In the genomic region with DNA sequence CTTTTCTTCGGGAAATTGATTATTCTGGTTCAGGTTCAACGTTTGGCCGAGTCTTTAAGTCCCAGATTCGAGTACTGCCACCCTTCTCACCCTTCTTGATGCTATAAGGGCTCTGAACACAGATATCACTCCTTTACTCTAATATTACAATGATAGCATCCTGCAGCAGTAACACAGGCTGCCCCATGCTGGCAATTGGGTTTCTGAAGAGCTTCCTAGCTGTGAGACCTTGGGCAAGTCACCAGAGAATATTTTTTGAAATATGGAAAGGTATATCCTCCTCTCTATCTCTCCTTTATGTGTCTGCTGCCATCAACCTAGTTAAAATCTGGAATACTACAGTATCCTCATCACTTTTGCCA, we compare ENCODE assay signal across 8 cellular contexts. TPM values are rescaled to one million over a fixed set of nuclear protein-coding genes. Genes with fewer than 3 reads are reported as not detected.
DNase-seq lines count a peak whose midpoint lies in the region; ATAC-seq and TF ChIP-seq lines count a peak whose summit lies in the region.

No MANE protein-coding gene starts in this region.

- H3K4me3 ChIP-seq in HUES48 (ENCODE audit: low read depth, low read length) = peak overlapping the region; percentile 67
- peak overlapping the region; percentile 66 to 75 for H3K4me3 ChIP-seq in esophagus (ENCODE audit: low read depth in 1 of 2, low read length in 2 of 2)
- peak overlapping the region; percentile 48 to 82 (median 55) for H3K4me3 ChIP-seq in spleen

- H3K9ac ChIP-seq in HUES48 (ENCODE audit: low read depth, low read length) = no peak overlapping the region

- TF ChIP-seq CTCF in C4-2B (conservative IDR thresholded peaks at IDR 0.05) (no peak), spleen (IDR thresholded peaks at IDR 0.05 in 8 of 11, conservative IDR thresholded peaks at IDR 0.05 in 3 of 11) (no peak), HFFc6 (IDR thresholded peaks at IDR 0.05) (no peak)

- peaks cover 2% of the 10 kb centered on the region; the same call in 1 of the 2 replicates for H3K27me3 Mint-ChIP-seq in HFFc6 (ENCODE audit: insufficient read depth)

- DNase-seq in spleen = no peak
- DNase-seq in erythroblast (lab: John Stamatoyannopoulos, UW) = no peak
- DNase-seq in stimulated activated CD4-positive, alpha-beta T cell treated with anti-CD3 and anti-CD28 coated beads, Interleukin-2, amount 100 ng/mL, for 24 hours = no peak
- DNase-seq in HFFc6 = no peak

- H3K27ac ChIP-seq in C4-2B (peak overlapping the region; percentile 49; the same call in 1 of the 2 replicates), HUES48 (ENCODE audit: low read depth, low read length) (no peak overlapping the region), esophagus (ENCODE audit: low read depth in 2 of 2, low read length in 1 of 2) (no peak overlapping the region), spleen (peak overlapping the region in 3 of 8 donors; percentile 53 to 59 (median 55))

- H3K4me1 Mint-ChIP-seq in HFFc6 (ENCODE audit: low read depth) = no peaks in the 10 kb centered on the region

- H3K4me1 ChIP-seq in HUES48 (ENCODE audit: control insufficient read depth, insufficient read depth, low read length) (no peaks in the 10 kb centered on the region), esophagus (ENCODE audit: control insufficient read depth in 2 of 2, insufficient read depth in 2 of 2, low read length in 1 of 2) (no peaks in the 10 kb centered on the region), spleen (peaks cover 0 to 10% (median 5%) of the 10 kb centered on the region in 6 donors)

- no peaks in the 10 kb centered on the region; the same call in none of the 2 replicates for H3K9me3 Mint-ChIP-seq in HFFc6

- no peaks in the 10 kb centered on the region; the same call in 1 of the 2 replicates for H3K36me3 Mint-ChIP-seq in HFFc6 (ENCODE audit: low read depth)

- no peaks in the 10 kb centered on the region for H3K27me3 ChIP-seq in HUES48 (ENCODE audit: control insufficient read depth, insufficient read depth, low read length)
- peaks cover 0 to under 1% of the 10 kb centered on the region in 2 donors for H3K27me3 ChIP-seq in esophagus (ENCODE audit: control insufficient read depth in 1 of 2, insufficient read depth in 2 of 2, low read length in 2 of 2)
- peaks cover 0 to 8% (median 0%) of the 10 kb centered on the region in 7 donors for H3K27me3 ChIP-seq in spleen (replicated peaks in 1 of 7)

- no peak overlapping the region for H3K27ac Mint-ChIP-seq in HFFc6

- peaks cover 33% of the 10 kb centered on the region for H3K9me3 ChIP-seq in HUES48 (ENCODE audit: control insufficient read depth, insufficient read depth, low read length)
- H3K9me3 ChIP-seq in esophagus (ENCODE audit: control insufficient read depth in 2 of 2, insufficient read depth in 1 of 2, low read depth in 1 of 2, low read length in 1 of 2) = no peaks in the 10 kb centered on the region
- no peaks in the 10 kb centered on the region for H3K9me3 ChIP-seq in spleen

- H3K4me3 Mint-ChIP-seq in HFFc6 = no peak overlapping the region

- ATAC-seq in GM21360 (IDR thresholded peaks at IDR 0.05; ENCODE audit: unreplicated experiment) = peak; percentile 17

- 2 to 3% methylated on average over 4 of the region's 4 CpGs for WGBS in esophagus, 2 donors
- WGBS in spleen, 5 donors = 0 to 30% (median 2%) methylated on average over 4 of the region's 4 CpGs

- intact Hi-C loops in spleen (cut with DNase I; ENCODE audit: low total_unique reads) = no loop called here

- TF ChIP-seq POLR2A in spleen (IDR thresholded peaks at IDR 0.05) (no peak), erythroblast (IDR thresholded peaks at IDR 0.05; ENCODE audit: low read length) (no peak)

- H3K36me3 ChIP-seq in HUES48 (ENCODE audit: control insufficient read depth, insufficient read depth, low read length) (no peaks in the 10 kb centered on the region), esophagus (ENCODE audit: control insufficient read depth in 2 of 2, insufficient read depth in 2 of 2, low read length in 1 of 2) (no peaks in the 10 kb centered on the region), spleen (no peaks in the 10 kb centered on the region)

RNA-seq across cellular contexts. Expression of a gene that starts 0.3 kb away (rescaled TPM):
- polyA plus RNA-seq in esophagus (1 to 10 TPM; 1.2 to 1.3 TPM), spleen (under 1 TPM; 0.22 to 0.86 (median 0.80) TPM)
- total RNA-seq in spleen = 1 to 10 TPM; 3.9 to 9.1 (median 4.8) TPM
- not detected for total RNA-seq in HFFc6 (2021; fragmentation: NEBNext Ultra II Directional; extraction: Animal tissue kit (Norgen Biotek cat#: 25700))

Comparison
In these comparisons a context has a peak if more than half of its experiments do, and no peak if none do; other contexts are left out.
1. RNA of a gene that starts 0.3 kb away (total RNA-seq): 3.9 to 9.1 TPM in spleen; not detected in HFFc6; every median in the first group is over 4 times any median in the second.
2. Peak in every context shown above with its lines, with median percentiles within 50 percentile points of each other: H3K4me3 ChIP-seq.